28 cellular contexts compared by ENCODE assay signal in genomic region chr2:228261546-228261945, GRCh38.
"Had no signal": no experiment of that assay in that cellular context is flagged by ENCODE, and none has a peak within 500 bp of the region (broad histone marks: within the 10 kb centered on the region; RNA-seq: fewer than 3 reads in every experiment).

No MANE protein-coding gene starts in this region.

- H3K27ac Mint-ChIP-seq: stimulated activated effector memory CD8-positive, alpha-beta T cell treated with anti-CD3 and anti-CD28 coated beads, Interleukin-12 subunit alpha, Interleukin-12 subunit beta, amount 100 ng/mL, for 72 hours; stimulated activated memory B cell treated with anti-CD40 and anti-IgM and Interleukin-4, amounts not matched to agents 10 μg/mL and 1 μg/mL and 100 μg/mL, for 72 hours; stimulated activated naive B cell treated with anti-CD40 and anti-IgM and Interleukin-4, amounts not matched to agents 10 μg/mL and 1 μg/mL and 100 μg/mL, for 72 hours; stimulated activated naive CD8-positive, alpha-beta T cell treated with anti-CD3 and anti-CD28 coated beads, Interleukin-15, amount 100 ng/mL, for 72 hours; stimulated activated naive CD8-positive, alpha-beta T cell treated with anti-CD3 and anti-CD28 coated beads, Interleukin-15, Interleukin-2, amounts not matched to agents 100 ng/mL and 50 ng/mL, for 24 hours; type B pancreatic cell had no signal

- H3K4me1 ChIP-seq: stomach, suprapubic skin, testis, tibial artery, tibial nerve, transverse colon, upper lobe of left lung, upper lobe of right lung, uterus, vagina had no signal

- H3K9me3 ChIP-seq: stomach, suprapubic skin, testis, thoracic aorta, tibial artery, tibial nerve, transverse colon, upper lobe of left lung, upper lobe of right lung, uterus, vagina had no signal

- H3K4me3 ChIP-seq: stomach, suprapubic skin, testis, thoracic aorta, tibial artery, tibial nerve, transverse colon, upper lobe of left lung, upper lobe of right lung, uterus, vagina had no signal

- DNase-seq: stimulated activated CD4-positive, alpha-beta T cell treated with anti-CD3 and anti-CD28 coated beads, Interleukin-2, amount 100 ng/mL, for 48 hours; stimulated activated CD4-positive, alpha-beta T cell treated with anti-CD3 and anti-CD28 coated beads, Interleukin-4, amount 100 ng/mL, for 1 hour; stimulated activated CD4-positive, alpha-beta T cell treated with anti-CD3 and anti-CD28 coated beads, Interleukin-4, amount 100 ng/mL, for 24 hours; stimulated activated CD4-positive, alpha-beta T cell treated with anti-CD3 and anti-CD28 coated beads, Interleukin-4, amount 100 ng/mL, for 4 hours; stimulated activated CD8-positive, alpha-beta memory T cell treated with anti-CD3 and anti-CD28 coated beads, Interleukin-4, amount 100 ng/mL, for 48 hours; stimulated activated naive B cell treated with anti-CD40 and anti-IgM and Interleukin-4, amounts not matched to agents 10 μg/mL and 1 μg/mL and 100 μg/mL, for 72 hours; stimulated activated naive CD4-positive, alpha-beta T cell; stimulated activated naive CD4-positive, alpha-beta T cell treated with Interleukin-2 at 50 U/mL for 16 hours; stimulated activated naive CD8-positive, alpha-beta T cell treated with anti-CD3 and anti-CD28 coated beads, Interleukin-15, amount 100 ng/mL, for 72 hours; stimulated activated naive CD8-positive, alpha-beta T cell treated with anti-CD3 and anti-CD28 coated beads, Interleukin-15, Interleukin-2, amounts not matched to agents 100 U/mL and 50 U/mL, for 24 hours; stomach; substantia nigra; testis; tibial artery; transverse colon; trophoblast cell; upper lobe of left lung; upper lobe of right lung; uterus had no signal

- H3K36me3 ChIP-seq: stomach, suprapubic skin, thoracic aorta, tibial artery, tibial nerve, transverse colon, upper lobe of left lung, upper lobe of right lung, uterus, vagina had no signal

- H3K27ac ChIP-seq: stomach, suprapubic skin, testis, thoracic aorta, tibial artery, tibial nerve, transverse colon, upper lobe of left lung, upper lobe of right lung, uterus, vagina had no signal

- H3K4me1 Mint-ChIP-seq: stimulated activated effector memory CD8-positive, alpha-beta T cell treated with anti-CD3 and anti-CD28 coated beads, Interleukin-12 subunit alpha, Interleukin-12 subunit beta, amount 100 ng/mL, for 72 hours; stimulated activated memory B cell treated with anti-CD40 and anti-IgM and Interleukin-4, amounts not matched to agents 10 μg/mL and 1 μg/mL and 100 μg/mL, for 72 hours; stimulated activated naive B cell treated with anti-CD40 and anti-IgM and Interleukin-4, amounts not matched to agents 10 μg/mL and 1 μg/mL and 100 μg/mL, for 72 hours; stimulated activated naive CD8-positive, alpha-beta T cell treated with anti-CD3 and anti-CD28 coated beads, Interleukin-15, amount 100 ng/mL, for 72 hours had no signal

- H3K36me3 Mint-ChIP-seq: stimulated activated effector memory CD8-positive, alpha-beta T cell treated with anti-CD3 and anti-CD28 coated beads, Interleukin-12 subunit alpha, Interleukin-12 subunit beta, amount 100 ng/mL, for 72 hours; stimulated activated memory B cell treated with anti-CD40 and anti-IgM and Interleukin-4, amounts not matched to agents 10 μg/mL and 1 μg/mL and 100 μg/mL, for 72 hours; stimulated activated naive B cell treated with anti-CD40 and anti-IgM and Interleukin-4, amounts not matched to agents 10 μg/mL and 1 μg/mL and 100 μg/mL, for 72 hours; type B pancreatic cell had no signal

- H3K27me3 ChIP-seq: stomach, suprapubic skin, testis, tibial artery, tibial nerve, transverse colon, upper lobe of left lung, upper lobe of right lung, uterus, vagina had no signal

- H3K27me3 Mint-ChIP-seq: stimulated activated memory B cell treated with anti-CD40 and anti-IgM and Interleukin-4, amounts not matched to agents 10 μg/mL and 1 μg/mL and 100 μg/mL, for 72 hours; stimulated activated naive B cell treated with anti-CD40 and anti-IgM and Interleukin-4, amounts not matched to agents 10 μg/mL and 1 μg/mL and 100 μg/mL, for 72 hours; stimulated activated naive CD8-positive, alpha-beta T cell treated with anti-CD3 and anti-CD28 coated beads, Interleukin-15, amount 100 ng/mL, for 72 hours; stimulated activated naive CD8-positive, alpha-beta T cell treated with anti-CD3 and anti-CD28 coated beads, Interleukin-15, Interleukin-2, amounts not matched to agents 100 ng/mL and 50 ng/mL, for 24 hours; type B pancreatic cell had no signal

- H3K9me3 Mint-ChIP-seq: type B pancreatic cell had no signal

- ATAC-seq: stimulated activated effector memory CD8-positive, alpha-beta T cell treated with anti-CD3 and anti-CD28 coated beads, Interleukin-12 subunit alpha, Interleukin-12 subunit beta, amount 100 ng/mL, for 72 hours; stimulated activated memory B cell treated with anti-CD40 and anti-IgM and Interleukin-4, amounts not matched to agents 10 μg/mL and 1 μg/mL and 100 μg/mL, for 72 hours; stimulated activated naive B cell treated with anti-CD40 and anti-IgM and Interleukin-4, amounts not matched to agents 10 μg/mL and 1 μg/mL and 100 μg/mL, for 72 hours; stimulated activated naive CD8-positive, alpha-beta T cell treated with anti-CD3 and anti-CD28 coated beads, Interleukin-15, amount 100 ng/mL, for 72 hours; stimulated activated naive CD8-positive, alpha-beta T cell treated with anti-CD3 and anti-CD28 coated beads, Interleukin-15, Interleukin-2, amounts not matched to agents 100 U/mL and 50 U/mL, for 24 hours; upper lobe of right lung had no signal

- H3K4me3 Mint-ChIP-seq: stimulated activated effector memory CD8-positive, alpha-beta T cell treated with anti-CD3 and anti-CD28 coated beads, Interleukin-12 subunit alpha, Interleukin-12 subunit beta, amount 100 ng/mL, for 72 hours; stimulated activated memory B cell treated with anti-CD40 and anti-IgM and Interleukin-4, amounts not matched to agents 10 μg/mL and 1 μg/mL and 100 μg/mL, for 72 hours; stimulated activated naive B cell treated with anti-CD40 and anti-IgM and Interleukin-4, amounts not matched to agents 10 μg/mL and 1 μg/mL and 100 μg/mL, for 72 hours; stimulated activated naive CD8-positive, alpha-beta T cell treated with anti-CD3 and anti-CD28 coated beads, Interleukin-15, amount 100 ng/mL, for 72 hours; stimulated activated naive CD8-positive, alpha-beta T cell treated with anti-CD3 and anti-CD28 coated beads, Interleukin-15, Interleukin-2, amounts not matched to agents 100 ng/mL and 50 ng/mL, for 24 hours; type B pancreatic cell had no signal

- FAIRE-seq: urothelium cell line had no signal
